Comparison of ENCODE assay signal across 1 cellular context in the genomic region with DNA sequence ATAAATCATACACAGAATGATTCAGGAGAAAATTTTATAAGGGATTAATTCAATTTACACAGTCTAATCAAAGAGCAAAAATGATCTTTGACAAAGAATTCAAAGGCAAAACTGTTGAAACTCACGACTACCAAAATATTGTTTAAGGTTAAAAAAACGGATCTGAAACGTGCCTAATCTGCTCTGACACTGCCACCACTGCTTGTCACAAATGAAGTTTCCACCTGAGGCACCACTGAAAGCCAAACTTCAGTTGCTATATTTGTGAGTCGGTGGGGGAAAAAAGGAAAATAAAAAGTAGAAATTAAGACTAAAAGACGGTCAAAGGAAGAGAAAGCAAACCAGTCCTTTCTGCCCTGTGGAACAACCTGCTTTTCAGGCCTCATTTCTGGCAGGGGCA.
TF ChIP-seq lines count a peak whose summit lies in the region.

No MANE protein-coding gene starts in this region.

TF ChIP-seq in GM12878, 131 proteins besides CTCF, POLR2A, EP300 and RAD21 (continued from another document and continues in another):
- TF ChIP-seq, protein P1, sequence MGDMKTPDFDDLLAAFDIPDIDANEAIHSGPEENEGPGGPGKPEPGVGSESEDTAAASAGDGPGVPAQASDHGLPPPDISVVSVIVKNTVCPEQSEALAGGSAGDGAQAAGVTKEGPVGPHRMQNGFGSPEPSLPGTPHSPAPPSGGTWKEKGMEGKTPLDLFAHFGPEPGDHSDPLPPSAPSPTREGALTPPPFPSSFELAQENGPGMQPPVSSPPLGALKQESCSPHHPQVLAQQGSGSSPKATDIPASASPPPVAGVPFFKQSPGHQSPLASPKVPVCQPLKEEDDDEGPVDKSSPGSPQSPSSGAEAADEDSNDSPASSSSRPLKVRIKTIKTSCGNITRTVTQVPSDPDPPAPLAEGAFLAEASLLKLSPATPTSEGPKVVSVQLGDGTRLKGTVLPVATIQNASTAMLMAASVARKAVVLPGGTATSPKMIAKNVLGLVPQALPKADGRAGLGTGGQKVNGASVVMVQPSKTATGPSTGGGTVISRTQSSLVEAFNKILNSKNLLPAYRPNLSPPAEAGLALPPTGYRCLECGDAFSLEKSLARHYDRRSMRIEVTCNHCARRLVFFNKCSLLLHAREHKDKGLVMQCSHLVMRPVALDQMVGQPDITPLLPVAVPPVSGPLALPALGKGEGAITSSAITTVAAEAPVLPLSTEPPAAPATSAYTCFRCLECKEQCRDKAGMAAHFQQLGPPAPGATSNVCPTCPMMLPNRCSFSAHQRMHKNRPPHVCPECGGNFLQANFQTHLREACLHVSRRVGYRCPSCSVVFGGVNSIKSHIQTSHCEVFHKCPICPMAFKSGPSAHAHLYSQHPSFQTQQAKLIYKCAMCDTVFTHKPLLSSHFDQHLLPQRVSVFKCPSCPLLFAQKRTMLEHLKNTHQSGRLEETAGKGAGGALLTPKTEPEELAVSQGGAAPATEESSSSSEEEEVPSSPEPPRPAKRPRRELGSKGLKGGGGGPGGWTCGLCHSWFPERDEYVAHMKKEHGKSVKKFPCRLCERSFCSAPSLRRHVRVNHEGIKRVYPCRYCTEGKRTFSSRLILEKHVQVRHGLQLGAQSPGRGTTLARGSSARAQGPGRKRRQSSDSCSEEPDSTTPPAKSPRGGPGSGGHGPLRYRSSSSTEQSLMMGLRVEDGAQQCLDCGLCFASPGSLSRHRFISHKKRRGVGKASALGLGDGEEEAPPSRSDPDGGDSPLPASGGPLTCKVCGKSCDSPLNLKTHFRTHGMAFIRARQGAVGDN (IDR thresholded peaks at IDR 0.05), result peak; percentile 24; the same call in 1 of the 2 replicates
- TF ChIP-seq, protein P2, sequence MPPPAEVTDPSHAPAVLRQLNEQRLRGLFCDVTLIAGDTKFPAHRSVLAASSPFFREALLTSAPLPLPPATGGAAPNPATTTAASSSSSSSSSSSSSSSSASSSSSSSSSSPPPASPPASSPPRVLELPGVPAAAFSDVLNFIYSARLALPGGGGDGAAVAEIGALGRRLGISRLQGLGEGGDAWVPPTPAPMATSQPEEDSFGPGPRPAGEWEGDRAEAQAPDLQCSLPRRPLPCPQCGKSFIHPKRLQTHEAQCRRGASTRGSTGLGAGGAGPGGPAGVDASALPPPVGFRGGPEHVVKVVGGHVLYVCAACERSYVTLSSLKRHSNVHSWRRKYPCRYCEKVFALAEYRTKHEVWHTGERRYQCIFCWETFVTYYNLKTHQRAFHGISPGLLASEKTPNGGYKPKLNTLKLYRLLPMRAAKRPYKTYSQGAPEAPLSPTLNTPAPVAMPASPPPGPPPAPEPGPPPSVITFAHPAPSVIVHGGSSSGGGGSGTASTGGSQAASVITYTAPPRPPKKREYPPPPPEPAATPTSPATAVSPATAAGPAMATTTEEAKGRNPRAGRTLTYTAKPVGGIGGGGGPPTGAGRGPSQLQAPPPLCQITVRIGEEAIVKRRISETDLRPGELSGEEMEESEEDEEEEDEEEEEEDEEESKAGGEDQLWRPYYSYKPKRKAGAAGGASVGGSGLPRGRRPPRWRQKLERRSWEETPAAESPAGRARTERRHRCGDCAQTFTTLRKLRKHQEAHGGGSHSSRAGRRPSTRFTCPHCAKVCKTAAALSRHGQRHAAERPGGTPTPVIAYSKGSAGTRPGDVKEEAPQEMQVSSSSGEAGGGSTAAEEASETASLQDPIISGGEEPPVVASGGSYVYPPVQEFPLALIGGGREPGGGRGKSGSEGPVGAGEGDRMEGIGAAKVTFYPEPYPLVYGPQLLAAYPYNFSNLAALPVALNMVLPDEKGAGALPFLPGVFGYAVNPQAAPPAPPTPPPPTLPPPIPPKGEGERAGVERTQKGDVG (CRISPR knock-in tag; IDR thresholded peaks at IDR 0.05), result no peak
- TF ChIP-seq ZNF384 (IDR thresholded peaks at IDR 0.05; ENCODE audit: borderline replicate concordance, low read depth, low read length) (no peak), KAT2A (conservative IDR thresholded peaks at IDR 0.05; ENCODE audit: control insufficient read depth, low read depth, low read length) (no peak), POLR2AphosphoS2 (IDR thresholded peaks at IDR 0.05; ENCODE audit: low read depth, low read length) (no peak), RELA (IDR thresholded peaks at IDR 0.05; ENCODE audit: borderline replicate concordance, partially characterized antibody) (no peak), RUNX3 (IDR thresholded peaks at IDR 0.05; ENCODE audit: low read length) (no peak), SIN3A (IDR thresholded peaks at IDR 0.05; ENCODE audit: low read depth, low read length) (no peak), EZH2 (IDR thresholded peaks at IDR 0.05; ENCODE audit: borderline replicate concordance, control insufficient read depth, low read depth, low read length) (no peak), BCL11A (IDR thresholded peaks at IDR 0.05; ENCODE audit: low read depth, low read length) (no peak), NFYA (IDR thresholded peaks at IDR 0.05; ENCODE audit: borderline replicate concordance, low read depth, low read length) (no peak), SPI1 (IDR thresholded peaks at IDR 0.05; ENCODE audit: borderline replicate concordance, insufficient read depth, low read depth, low read length) (peak; percentile 67; the same call in 1 of the 2 replicates), IKZF2 (IDR thresholded peaks at IDR 0.05) (no peak; a peak in 1 of 4 replicates), SMAD5 (IDR thresholded peaks at IDR 0.05; ENCODE audit: low read depth) (no peak), RCOR1 (conservative IDR thresholded peaks at IDR 0.05; ENCODE audit: low read depth, low read length) (no peak), LARP7 (IDR thresholded peaks at IDR 0.05) (no peak), HCFC1 (IDR thresholded peaks at IDR 0.05; ENCODE audit: low read length) (no peak), FOS (IDR thresholded peaks at IDR 0.05; ENCODE audit: borderline replicate concordance, extremely low read depth, insufficient read length) (no peak), BMI1 (IDR thresholded peaks at IDR 0.05; ENCODE audit: borderline replicate concordance) (no peak), ETV6 (conservative IDR thresholded peaks at IDR 0.05 in 1 of 2, IDR thresholded peaks at IDR 0.05 in 1 of 2; ENCODE audit: borderline replicate concordance in 1 of 2, low read depth in 1 of 2) (no peak), SUZ12 (IDR thresholded peaks at IDR 0.05; ENCODE audit: unreplicated experiment) (no peak), CHD4 (IDR thresholded peaks at IDR 0.05) (no peak), ESRRA (IDR thresholded peaks at IDR 0.05; ENCODE audit: low read length) (no peak), CREM (IDR thresholded peaks at IDR 0.05; ENCODE audit: low read depth) (no peak), MTA2 (IDR thresholded peaks at IDR 0.05; ENCODE audit: low read depth) (peak; percentile 8; the same call in 1 of the 2 replicates), ZZZ3 (IDR thresholded peaks at IDR 0.05; ENCODE audit: control insufficient read depth, insufficient read length, low read depth) (no peak)
- TF ChIP-seq, protein P3, sequence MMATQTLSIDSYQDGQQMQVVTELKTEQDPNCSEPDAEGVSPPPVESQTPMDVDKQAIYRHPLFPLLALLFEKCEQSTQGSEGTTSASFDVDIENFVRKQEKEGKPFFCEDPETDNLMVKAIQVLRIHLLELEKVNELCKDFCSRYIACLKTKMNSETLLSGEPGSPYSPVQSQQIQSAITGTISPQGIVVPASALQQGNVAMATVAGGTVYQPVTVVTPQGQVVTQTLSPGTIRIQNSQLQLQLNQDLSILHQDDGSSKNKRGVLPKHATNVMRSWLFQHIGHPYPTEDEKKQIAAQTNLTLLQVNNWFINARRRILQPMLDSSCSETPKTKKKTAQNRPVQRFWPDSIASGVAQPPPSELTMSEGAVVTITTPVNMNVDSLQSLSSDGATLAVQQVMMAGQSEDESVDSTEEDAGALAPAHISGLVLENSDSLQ (IDR thresholded peaks at IDR 0.05), result 0 out of 2 replicates have a peak, but pooled peaks have one; percentile 23
- TF ChIP-seq, protein P4, sequence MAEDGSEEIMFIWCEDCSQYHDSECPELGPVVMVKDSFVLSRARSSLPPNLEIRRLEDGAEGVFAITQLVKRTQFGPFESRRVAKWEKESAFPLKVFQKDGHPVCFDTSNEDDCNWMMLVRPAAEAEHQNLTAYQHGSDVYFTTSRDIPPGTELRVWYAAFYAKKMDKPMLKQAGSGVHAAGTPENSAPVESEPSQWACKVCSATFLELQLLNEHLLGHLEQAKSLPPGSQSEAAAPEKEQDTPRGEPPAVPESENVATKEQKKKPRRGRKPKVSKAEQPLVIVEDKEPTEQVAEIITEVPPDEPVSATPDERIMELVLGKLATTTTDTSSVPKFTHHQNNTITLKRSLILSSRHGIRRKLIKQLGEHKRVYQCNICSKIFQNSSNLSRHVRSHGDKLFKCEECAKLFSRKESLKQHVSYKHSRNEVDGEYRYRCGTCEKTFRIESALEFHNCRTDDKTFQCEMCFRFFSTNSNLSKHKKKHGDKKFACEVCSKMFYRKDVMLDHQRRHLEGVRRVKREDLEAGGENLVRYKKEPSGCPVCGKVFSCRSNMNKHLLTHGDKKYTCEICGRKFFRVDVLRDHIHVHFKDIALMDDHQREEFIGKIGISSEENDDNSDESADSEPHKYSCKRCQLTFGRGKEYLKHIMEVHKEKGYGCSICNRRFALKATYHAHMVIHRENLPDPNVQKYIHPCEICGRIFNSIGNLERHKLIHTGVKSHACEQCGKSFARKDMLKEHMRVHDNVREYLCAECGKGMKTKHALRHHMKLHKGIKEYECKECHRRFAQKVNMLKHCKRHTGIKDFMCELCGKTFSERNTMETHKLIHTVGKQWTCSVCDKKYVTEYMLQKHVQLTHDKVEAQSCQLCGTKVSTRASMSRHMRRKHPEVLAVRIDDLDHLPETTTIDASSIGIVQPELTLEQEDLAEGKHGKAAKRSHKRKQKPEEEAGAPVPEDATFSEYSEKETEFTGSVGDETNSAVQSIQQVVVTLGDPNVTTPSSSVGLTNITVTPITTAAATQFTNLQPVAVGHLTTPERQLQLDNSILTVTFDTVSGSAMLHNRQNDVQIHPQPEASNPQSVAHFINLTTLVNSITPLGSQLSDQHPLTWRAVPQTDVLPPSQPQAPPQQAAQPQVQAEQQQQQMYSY (CRISPR knock-in tag; IDR thresholded peaks at IDR 0.05), result no peak
- TF ChIP-seq, protein P5, sequence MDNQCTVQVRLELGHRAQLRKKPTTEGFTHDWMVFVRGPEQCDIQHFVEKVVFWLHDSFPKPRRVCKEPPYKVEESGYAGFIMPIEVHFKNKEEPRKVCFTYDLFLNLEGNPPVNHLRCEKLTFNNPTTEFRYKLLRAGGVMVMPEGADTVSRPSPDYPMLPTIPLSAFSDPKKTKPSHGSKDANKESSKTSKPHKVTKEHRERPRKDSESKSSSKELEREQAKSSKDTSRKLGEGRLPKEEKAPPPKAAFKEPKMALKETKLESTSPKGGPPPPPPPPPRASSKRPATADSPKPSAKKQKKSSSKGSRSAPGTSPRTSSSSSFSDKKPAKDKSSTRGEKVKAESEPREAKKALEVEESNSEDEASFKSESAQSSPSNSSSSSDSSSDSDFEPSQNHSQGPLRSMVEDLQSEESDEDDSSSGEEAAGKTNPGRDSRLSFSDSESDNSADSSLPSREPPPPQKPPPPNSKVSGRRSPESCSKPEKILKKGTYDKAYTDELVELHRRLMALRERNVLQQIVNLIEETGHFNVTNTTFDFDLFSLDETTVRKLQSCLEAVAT (IDR thresholded peaks at IDR 0.05), result no peak
- TF ChIP-seq, protein P6, sequence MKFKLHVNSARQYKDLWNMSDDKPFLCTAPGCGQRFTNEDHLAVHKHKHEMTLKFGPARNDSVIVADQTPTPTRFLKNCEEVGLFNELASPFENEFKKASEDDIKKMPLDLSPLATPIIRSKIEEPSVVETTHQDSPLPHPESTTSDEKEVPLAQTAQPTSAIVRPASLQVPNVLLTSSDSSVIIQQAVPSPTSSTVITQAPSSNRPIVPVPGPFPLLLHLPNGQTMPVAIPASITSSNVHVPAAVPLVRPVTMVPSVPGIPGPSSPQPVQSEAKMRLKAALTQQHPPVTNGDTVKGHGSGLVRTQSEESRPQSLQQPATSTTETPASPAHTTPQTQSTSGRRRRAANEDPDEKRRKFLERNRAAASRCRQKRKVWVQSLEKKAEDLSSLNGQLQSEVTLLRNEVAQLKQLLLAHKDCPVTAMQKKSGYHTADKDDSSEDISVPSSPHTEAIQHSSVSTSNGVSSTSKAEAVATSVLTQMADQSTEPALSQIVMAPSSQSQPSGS (IDR thresholded peaks at IDR 0.05; ENCODE audit: low read length), result no peak
- TF ChIP-seq, protein P7, sequence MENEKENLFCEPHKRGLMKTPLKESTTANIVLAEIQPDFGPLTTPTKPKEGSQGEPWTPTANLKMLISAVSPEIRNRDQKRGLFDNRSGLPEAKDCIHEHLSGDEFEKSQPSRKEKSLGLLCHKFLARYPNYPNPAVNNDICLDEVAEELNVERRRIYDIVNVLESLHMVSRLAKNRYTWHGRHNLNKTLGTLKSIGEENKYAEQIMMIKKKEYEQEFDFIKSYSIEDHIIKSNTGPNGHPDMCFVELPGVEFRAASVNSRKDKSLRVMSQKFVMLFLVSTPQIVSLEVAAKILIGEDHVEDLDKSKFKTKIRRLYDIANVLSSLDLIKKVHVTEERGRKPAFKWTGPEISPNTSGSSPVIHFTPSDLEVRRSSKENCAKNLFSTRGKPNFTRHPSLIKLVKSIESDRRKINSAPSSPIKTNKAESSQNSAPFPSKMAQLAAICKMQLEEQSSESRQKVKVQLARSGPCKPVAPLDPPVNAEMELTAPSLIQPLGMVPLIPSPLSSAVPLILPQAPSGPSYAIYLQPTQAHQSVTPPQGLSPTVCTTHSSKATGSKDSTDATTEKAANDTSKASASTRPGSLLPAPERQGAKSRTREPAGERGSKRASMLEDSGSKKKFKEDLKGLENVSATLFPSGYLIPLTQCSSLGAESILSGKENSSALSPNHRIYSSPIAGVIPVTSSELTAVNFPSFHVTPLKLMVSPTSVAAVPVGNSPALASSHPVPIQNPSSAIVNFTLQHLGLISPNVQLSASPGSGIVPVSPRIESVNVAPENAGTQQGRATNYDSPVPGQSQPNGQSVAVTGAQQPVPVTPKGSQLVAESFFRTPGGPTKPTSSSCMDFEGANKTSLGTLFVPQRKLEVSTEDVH (IDR thresholded peaks at IDR 0.05; ENCODE audit: low read depth, partially characterized antibody), result no peak
- TF ChIP-seq, protein P8, sequence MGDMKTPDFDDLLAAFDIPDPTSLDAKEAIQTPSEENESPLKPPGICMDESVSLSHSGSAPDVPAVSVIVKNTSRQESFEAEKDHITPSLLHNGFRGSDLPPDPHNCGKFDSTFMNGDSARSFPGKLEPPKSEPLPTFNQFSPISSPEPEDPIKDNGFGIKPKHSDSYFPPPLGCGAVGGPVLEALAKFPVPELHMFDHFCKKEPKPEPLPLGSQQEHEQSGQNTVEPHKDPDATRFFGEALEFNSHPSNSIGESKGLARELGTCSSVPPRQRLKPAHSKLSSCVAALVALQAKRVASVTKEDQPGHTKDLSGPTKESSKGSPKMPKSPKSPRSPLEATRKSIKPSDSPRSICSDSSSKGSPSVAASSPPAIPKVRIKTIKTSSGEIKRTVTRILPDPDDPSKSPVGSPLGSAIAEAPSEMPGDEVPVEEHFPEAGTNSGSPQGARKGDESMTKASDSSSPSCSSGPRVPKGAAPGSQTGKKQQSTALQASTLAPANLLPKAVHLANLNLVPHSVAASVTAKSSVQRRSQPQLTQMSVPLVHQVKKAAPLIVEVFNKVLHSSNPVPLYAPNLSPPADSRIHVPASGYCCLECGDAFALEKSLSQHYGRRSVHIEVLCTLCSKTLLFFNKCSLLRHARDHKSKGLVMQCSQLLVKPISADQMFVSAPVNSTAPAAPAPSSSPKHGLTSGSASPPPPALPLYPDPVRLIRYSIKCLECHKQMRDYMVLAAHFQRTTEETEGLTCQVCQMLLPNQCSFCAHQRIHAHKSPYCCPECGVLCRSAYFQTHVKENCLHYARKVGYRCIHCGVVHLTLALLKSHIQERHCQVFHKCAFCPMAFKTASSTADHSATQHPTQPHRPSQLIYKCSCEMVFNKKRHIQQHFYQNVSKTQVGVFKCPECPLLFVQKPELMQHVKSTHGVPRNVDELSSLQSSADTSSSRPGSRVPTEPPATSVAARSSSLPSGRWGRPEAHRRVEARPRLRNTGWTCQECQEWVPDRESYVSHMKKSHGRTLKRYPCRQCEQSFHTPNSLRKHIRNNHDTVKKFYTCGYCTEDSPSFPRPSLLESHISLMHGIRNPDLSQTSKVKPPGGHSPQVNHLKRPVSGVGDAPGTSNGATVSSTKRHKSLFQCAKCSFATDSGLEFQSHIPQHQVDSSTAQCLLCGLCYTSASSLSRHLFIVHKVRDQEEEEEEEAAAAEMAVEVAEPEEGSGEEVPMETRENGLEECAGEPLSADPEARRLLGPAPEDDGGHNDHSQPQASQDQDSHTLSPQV (IDR thresholded peaks at IDR 0.05), result no peak
